18 cellular contexts compared by ENCODE assay signal in the genomic region with DNA sequence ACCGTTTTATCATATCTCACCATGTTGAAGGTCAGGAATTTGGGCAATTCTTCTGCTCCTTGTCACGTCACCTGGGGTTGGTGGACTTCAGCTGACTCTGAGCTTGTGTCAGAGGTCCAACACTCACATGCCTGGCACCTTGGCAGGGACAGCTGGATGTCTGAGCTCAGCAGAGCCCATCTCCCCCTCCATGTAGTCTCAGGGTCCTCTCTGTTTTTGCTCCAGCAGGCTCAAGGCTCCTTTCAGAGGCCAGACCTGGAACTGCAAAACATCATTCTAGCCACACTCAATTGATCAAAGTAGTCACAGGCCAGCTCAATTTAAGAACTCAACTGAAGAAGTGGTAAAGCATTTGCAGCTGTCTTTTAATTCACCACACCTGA. TPM values are rescaled to one million over a fixed set of nuclear protein-coding genes. Genes with fewer than 3 reads are reported as not detected.
DNase-seq lines count a peak whose midpoint lies in the region; ATAC-seq and TF ChIP-seq lines count a peak whose summit lies in the region.
"Had no signal": no experiment of that assay in that cellular context is flagged by ENCODE, and none has a peak within 500 bp of the region (broad histone marks: within the 10 kb centered on the region; RNA-seq: fewer than 3 reads in every experiment).

No MANE protein-coding gene starts in this region.

- no peaks in the 10 kb centered on the region for H3K9me3 ChIP-seq in uterus
- H3K9me3 ChIP-seq in effector memory CD4-positive, alpha-beta T cell (ENCODE audit: control insufficient read depth, low read length): no peaks in the 10 kb centered on the region
- H3K9me3 ChIP-seq: SJSA1, thoracic aorta had no signal

- peaks cover 0 to 4% of the 10 kb centered on the region in 2 donors for H3K4me1 ChIP-seq in uterus
- H3K4me1 ChIP-seq in effector memory CD4-positive, alpha-beta T cell (ENCODE audit: control insufficient read depth, insufficient read depth, low read length, poor library complexity, severe bottlenecking): no peaks in the 10 kb centered on the region

- H3K36me3 Mint-ChIP-seq in natural killer cell: no peaks in the 10 kb centered on the region
- H3K36me3 Mint-ChIP-seq: activated CD8-positive, alpha-beta memory T cell treated with anti-CD3 and anti-CD28 coated beads, Interleukin-2, amount 10 ng/mL, durations not matched to agents 7 days and 5 days had no signal

- H3K36me3 ChIP-seq in uterus: no peaks in the 10 kb centered on the region
- no peaks in the 10 kb centered on the region for H3K36me3 ChIP-seq in effector memory CD4-positive, alpha-beta T cell (ENCODE audit: control insufficient read depth, insufficient read depth, low read length)
- H3K36me3 ChIP-seq: SJSA1, thoracic aorta had no signal

- no peak overlapping the region for H3K4me3 Mint-ChIP-seq in natural killer cell
- H3K4me3 Mint-ChIP-seq: activated CD8-positive, alpha-beta memory T cell treated with anti-CD3 and anti-CD28 coated beads, Interleukin-2, amount 10 ng/mL, durations not matched to agents 7 days and 5 days had no signal

- peak overlapping the region; percentile 67 to 79 for H3K27ac ChIP-seq in uterus
- no peak overlapping the region for H3K27ac ChIP-seq in effector memory CD4-positive, alpha-beta T cell (ENCODE audit: insufficient read depth, low read length, poor library complexity, severe bottlenecking)
- H3K27ac ChIP-seq: SJSA1, thoracic aorta had no signal

- H3K27ac Mint-ChIP-seq in natural killer cell: no peak overlapping the region
- H3K27ac Mint-ChIP-seq: activated CD8-positive, alpha-beta memory T cell treated with anti-CD3 and anti-CD28 coated beads, Interleukin-2, amount 10 ng/mL, durations not matched to agents 7 days and 5 days had no signal

- DNase-seq in NCI-H82 (lab: John Stamatoyannopoulos, UW) (peak; percentile 17), NCI-H82 treated with DMSO at 0.1 percent for 48 hours (lab: John Stamatoyannopoulos, UW; ENCODE audit: unreplicated experiment) (no peak), choroid plexus epithelial cell (ENCODE audit: low read depth) (no peak), uterus (peak in 1 of 2 donors; percentile 39), natural killer cell (no peak)
- no peak for DNase-seq in effector memory CD4-positive, alpha-beta T cell
- no peak for DNase-seq in stimulated activated CD4-positive, alpha-beta T cell treated with anti-CD3 and anti-CD28 coated beads, Interleukin-4, amount 100 ng/mL, for 1 hour
- DNase-seq: activated CD8-positive, alpha-beta memory T cell treated with anti-CD3 and anti-CD28 coated beads, Interleukin-2, amount 10 ng/mL, durations not matched to agents 7 days and 5 days; activated naive CD4-positive, alpha-beta T cell treated with Interleukin-2 at 50 U/mL for 16 hours; COR-L47; HCEC 1CT; hypothalamus; mammary epithelial cell; NCI-H1694 treated with DMSO at 0.1 percent for 48 hours; NCI-H69 had no signal

- TF ChIP-seq POLR2A in uterus (IDR thresholded peaks at IDR 0.05): no peak

- H3K27me3 ChIP-seq in uterus: no peaks in the 10 kb centered on the region
- H3K27me3 ChIP-seq in effector memory CD4-positive, alpha-beta T cell (replicated peaks; ENCODE audit: control insufficient read depth, insufficient read depth, low read length, poor library complexity, severe bottlenecking): no peaks in the 10 kb centered on the region
- H3K27me3 ChIP-seq: SJSA1 had no signal

- H3K4me1 Mint-ChIP-seq in natural killer cell: no peaks in the 10 kb centered on the region
- H3K4me1 Mint-ChIP-seq: activated CD8-positive, alpha-beta memory T cell treated with anti-CD3 and anti-CD28 coated beads, Interleukin-2, amount 10 ng/mL, durations not matched to agents 7 days and 5 days had no signal

- H3K27me3 Mint-ChIP-seq in natural killer cell (ENCODE audit: low read depth in 2 of 2): peaks cover 17% of the 10 kb centered on the region in 2 donors

- intact Hi-C loops in uterus (cut with DNase I; ENCODE audit: low total_unique reads) (no loop called here), natural killer cell (cut with micrococcal nuclease) (no loop called here)

- no peaks in the 10 kb centered on the region for H3K9me3 Mint-ChIP-seq in natural killer cell

- peak; percentile 54 for ATAC-seq in HG03432 (IDR thresholded peaks at IDR 0.05; ENCODE audit: unreplicated experiment)
- ATAC-seq in natural killer cell: no peak
- ATAC-seq: activated CD8-positive, alpha-beta memory T cell treated with anti-CD3 and anti-CD28 coated beads, Interleukin-2, amount 10 ng/mL, durations not matched to agents 7 days and 5 days had no signal

- TF ChIP-seq CTCF in choroid plexus epithelial cell (conservative IDR thresholded peaks at IDR 0.05; ENCODE audit: low read depth, low read length): peak; percentile 37
- peak in 2 of 4 experiments; percentile 18 to 23 for TF ChIP-seq CTCF in uterus (IDR thresholded peaks at IDR 0.05)
- no peak for TF ChIP-seq CTCF in natural killer cell (IDR thresholded peaks at IDR 0.05)

- no peak overlapping the region for H3K4me3 ChIP-seq in choroid plexus epithelial cell (ENCODE audit: low read depth, low read length)
- no peak overlapping the region for H3K4me3 ChIP-seq in uterus
- H3K4me3 ChIP-seq in effector memory CD4-positive, alpha-beta T cell (ENCODE audit: insufficient read depth, low read depth, low read length, poor library complexity, severe bottlenecking): no peak overlapping the region
- H3K4me3 ChIP-seq: SJSA1, thoracic aorta had no signal

RNA-seq across cellular contexts. Expression of a gene that starts 45.4 kb away (rescaled TPM):
- 100 to 1,000 TPM in 1 of 4 donors, 10 to 100 TPM in 2, 1 to 10 TPM in 1; 9.7 to 206 (median 42.0) TPM for total RNA-seq in uterus
- total RNA-seq in natural killer cell: not detected
- total RNA-seq: activated CD8-positive, alpha-beta memory T cell treated with anti-CD3 and anti-CD28 coated beads, Interleukin-2, amount 10 ng/mL, durations not matched to agents 7 days and 5 days had no signal

Comparison
In these comparisons a context has a peak if more than half of its experiments do, and no peak if none do; other contexts are left out.
1. RNA of a gene that starts 45.4 kb away (total RNA-seq): 9.7 to 206 TPM in uterus; not detected in natural killer cell; every median in the first group is over 10 times any median in the second.